Comparison of ENCODE assay signal across 20 cellular contexts in the genomic region with DNA sequence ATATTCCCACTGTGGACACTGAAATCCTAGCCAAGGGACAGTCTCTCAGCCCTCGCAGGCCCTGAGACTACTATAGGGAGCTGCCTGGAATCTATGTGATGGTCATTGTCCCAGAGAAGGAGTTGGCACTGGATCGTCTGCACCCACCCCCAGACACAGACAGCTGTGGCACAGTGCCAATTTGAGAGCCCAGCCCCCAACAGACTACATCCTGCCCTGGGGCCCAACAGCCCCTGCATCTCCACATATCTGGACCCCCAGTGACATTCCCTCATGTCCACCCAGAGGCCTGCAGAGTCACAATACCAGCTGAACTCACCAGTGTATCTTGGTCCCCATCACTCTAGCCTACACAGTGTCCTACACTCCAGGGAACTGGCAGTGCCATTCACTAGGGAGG. TPM values are rescaled to one million over a fixed set of nuclear protein-coding genes. Genes with fewer than 3 reads are reported as not detected.
"Had no signal": no experiment of that assay in that cellular context is flagged by ENCODE, and none has a peak within 500 bp of the region (broad histone marks: within the 10 kb centered on the region; RNA-seq: fewer than 3 reads in every experiment).

No MANE protein-coding gene starts in this region.

RNA-seq across cellular contexts. Expression of a gene that starts 38.4 kb away (rescaled TPM):
- total RNA-seq: activated naive CD4-positive, alpha-beta T cell treated with anti-CD3 and anti-CD28 coated beads for 36 hours; activated naive CD4-positive, alpha-beta T cell treated with anti-CD3 and anti-CD28 coated beads, Interleukin-2, amount 50 U/mL, for 72 hours; activated naive CD8-positive, alpha-beta T cell treated with anti-CD3 and anti-CD28 coated beads for 36 hours; activated naive CD8-positive, alpha-beta T cell treated with anti-CD3 and anti-CD28 coated beads, Interleukin-2, amount 10 ng/mL, durations not matched to agents 7 days and 5 days; activated T-cell treated with anti-CD3 and anti-CD28 coated beads, Interleukin-2, amount 50 U/mL, for 4 hours; activated T-cell treated with anti-CD3 and anti-CD28 coated beads, Interleukin-2, amount 50 U/mL, for 72 hours; activated T-helper 1 cell treated with anti-CD3 and anti-CD28 coated beads, Interleukin-12 subunit alpha, Interleukin-12 subunit beta, Interleukin-2, Interleukin-4 antibody, amounts not matched to agents 30 ng/mL and 10 ng/mL and 1 ng/mL, durations not matched to agents 14 hours and 24 hours and 36 hours; activated T-helper 17 cell treated with anti-CD3 and anti-CD28 coated beads, Interleukin-2, amount 50 U/mL, for 72 hours; activated T-helper 2 cell treated with anti-CD3 and anti-CD28 coated beads, Interferon-gamma antibody, Interleukin-2, Interleukin-4, amounts not matched to agents 10 μg/mL and 5 μg/mL and 100 μg/mL, durations not matched to agents 14 hours and 24 hours and 36 hours; adrenal gland; aorta; ascending aorta; astrocyte; body of pancreas; breast epithelium; bronchial epithelial cell; cardiac muscle cell; cardiac septum; cerebellum had no signal
- polyA plus RNA-seq: adipose tissue, adrenal gland, aorta, cardiac muscle cell had no signal

RNA-seq across cellular contexts. Expression of a gene that starts 42.8 kb away (rescaled TPM):
- total RNA-seq: activated naive CD4-positive, alpha-beta T cell treated with anti-CD3 and anti-CD28 coated beads for 36 hours; activated naive CD4-positive, alpha-beta T cell treated with anti-CD3 and anti-CD28 coated beads, Interleukin-2, amount 50 U/mL, for 72 hours; activated naive CD8-positive, alpha-beta T cell treated with anti-CD3 and anti-CD28 coated beads for 36 hours; activated naive CD8-positive, alpha-beta T cell treated with anti-CD3 and anti-CD28 coated beads, Interleukin-2, amount 10 ng/mL, durations not matched to agents 7 days and 5 days; activated T-cell treated with anti-CD3 and anti-CD28 coated beads, Interleukin-2, amount 50 U/mL, for 4 hours; activated T-cell treated with anti-CD3 and anti-CD28 coated beads, Interleukin-2, amount 50 U/mL, for 72 hours; activated T-helper 1 cell treated with anti-CD3 and anti-CD28 coated beads, Interleukin-12 subunit alpha, Interleukin-12 subunit beta, Interleukin-2, Interleukin-4 antibody, amounts not matched to agents 30 ng/mL and 10 ng/mL and 1 ng/mL, durations not matched to agents 14 hours and 24 hours and 36 hours; activated T-helper 17 cell treated with anti-CD3 and anti-CD28 coated beads, Interleukin-2, amount 50 U/mL, for 72 hours; activated T-helper 2 cell treated with anti-CD3 and anti-CD28 coated beads, Interferon-gamma antibody, Interleukin-2, Interleukin-4, amounts not matched to agents 10 μg/mL and 5 μg/mL and 100 μg/mL, durations not matched to agents 14 hours and 24 hours and 36 hours; adrenal gland; aorta; ascending aorta; astrocyte; body of pancreas; breast epithelium; bronchial epithelial cell; cardiac muscle cell; cardiac septum; cerebellum had no signal
- polyA plus RNA-seq: adipose tissue, adrenal gland, aorta, cardiac muscle cell had no signal

RNA-seq across cellular contexts. Expression of a gene that starts 52.3 kb away (rescaled TPM):
- total RNA-seq: activated naive CD4-positive, alpha-beta T cell treated with anti-CD3 and anti-CD28 coated beads for 36 hours; activated naive CD4-positive, alpha-beta T cell treated with anti-CD3 and anti-CD28 coated beads, Interleukin-2, amount 50 U/mL, for 72 hours; activated naive CD8-positive, alpha-beta T cell treated with anti-CD3 and anti-CD28 coated beads for 36 hours; activated naive CD8-positive, alpha-beta T cell treated with anti-CD3 and anti-CD28 coated beads, Interleukin-2, amount 10 ng/mL, durations not matched to agents 7 days and 5 days; activated T-cell treated with anti-CD3 and anti-CD28 coated beads, Interleukin-2, amount 50 U/mL, for 4 hours; activated T-cell treated with anti-CD3 and anti-CD28 coated beads, Interleukin-2, amount 50 U/mL, for 72 hours; activated T-helper 1 cell treated with anti-CD3 and anti-CD28 coated beads, Interleukin-12 subunit alpha, Interleukin-12 subunit beta, Interleukin-2, Interleukin-4 antibody, amounts not matched to agents 30 ng/mL and 10 ng/mL and 1 ng/mL, durations not matched to agents 14 hours and 24 hours and 36 hours; activated T-helper 17 cell treated with anti-CD3 and anti-CD28 coated beads, Interleukin-2, amount 50 U/mL, for 72 hours; activated T-helper 2 cell treated with anti-CD3 and anti-CD28 coated beads, Interferon-gamma antibody, Interleukin-2, Interleukin-4, amounts not matched to agents 10 μg/mL and 5 μg/mL and 100 μg/mL, durations not matched to agents 14 hours and 24 hours and 36 hours; adrenal gland; aorta; ascending aorta; astrocyte; body of pancreas; breast epithelium; bronchial epithelial cell; cardiac muscle cell; cardiac septum; cerebellum had no signal
- polyA plus RNA-seq: adipose tissue, adrenal gland, aorta, cardiac muscle cell had no signal

RNA-seq across cellular contexts. Expression of a gene that starts 57.1 kb away (rescaled TPM):
- total RNA-seq: activated naive CD4-positive, alpha-beta T cell treated with anti-CD3 and anti-CD28 coated beads for 36 hours; activated naive CD4-positive, alpha-beta T cell treated with anti-CD3 and anti-CD28 coated beads, Interleukin-2, amount 50 U/mL, for 72 hours; activated naive CD8-positive, alpha-beta T cell treated with anti-CD3 and anti-CD28 coated beads for 36 hours; activated naive CD8-positive, alpha-beta T cell treated with anti-CD3 and anti-CD28 coated beads, Interleukin-2, amount 10 ng/mL, durations not matched to agents 7 days and 5 days; activated T-cell treated with anti-CD3 and anti-CD28 coated beads, Interleukin-2, amount 50 U/mL, for 4 hours; activated T-cell treated with anti-CD3 and anti-CD28 coated beads, Interleukin-2, amount 50 U/mL, for 72 hours; activated T-helper 1 cell treated with anti-CD3 and anti-CD28 coated beads, Interleukin-12 subunit alpha, Interleukin-12 subunit beta, Interleukin-2, Interleukin-4 antibody, amounts not matched to agents 30 ng/mL and 10 ng/mL and 1 ng/mL, durations not matched to agents 14 hours and 24 hours and 36 hours; activated T-helper 17 cell treated with anti-CD3 and anti-CD28 coated beads, Interleukin-2, amount 50 U/mL, for 72 hours; activated T-helper 2 cell treated with anti-CD3 and anti-CD28 coated beads, Interferon-gamma antibody, Interleukin-2, Interleukin-4, amounts not matched to agents 10 μg/mL and 5 μg/mL and 100 μg/mL, durations not matched to agents 14 hours and 24 hours and 36 hours; adrenal gland; aorta; ascending aorta; astrocyte; body of pancreas; breast epithelium; bronchial epithelial cell; cardiac muscle cell; cardiac septum; cerebellum had no signal
- polyA plus RNA-seq: adipose tissue, adrenal gland, aorta, cardiac muscle cell had no signal
